8 cellular contexts compared by ENCODE assay signal in the genomic region with DNA sequence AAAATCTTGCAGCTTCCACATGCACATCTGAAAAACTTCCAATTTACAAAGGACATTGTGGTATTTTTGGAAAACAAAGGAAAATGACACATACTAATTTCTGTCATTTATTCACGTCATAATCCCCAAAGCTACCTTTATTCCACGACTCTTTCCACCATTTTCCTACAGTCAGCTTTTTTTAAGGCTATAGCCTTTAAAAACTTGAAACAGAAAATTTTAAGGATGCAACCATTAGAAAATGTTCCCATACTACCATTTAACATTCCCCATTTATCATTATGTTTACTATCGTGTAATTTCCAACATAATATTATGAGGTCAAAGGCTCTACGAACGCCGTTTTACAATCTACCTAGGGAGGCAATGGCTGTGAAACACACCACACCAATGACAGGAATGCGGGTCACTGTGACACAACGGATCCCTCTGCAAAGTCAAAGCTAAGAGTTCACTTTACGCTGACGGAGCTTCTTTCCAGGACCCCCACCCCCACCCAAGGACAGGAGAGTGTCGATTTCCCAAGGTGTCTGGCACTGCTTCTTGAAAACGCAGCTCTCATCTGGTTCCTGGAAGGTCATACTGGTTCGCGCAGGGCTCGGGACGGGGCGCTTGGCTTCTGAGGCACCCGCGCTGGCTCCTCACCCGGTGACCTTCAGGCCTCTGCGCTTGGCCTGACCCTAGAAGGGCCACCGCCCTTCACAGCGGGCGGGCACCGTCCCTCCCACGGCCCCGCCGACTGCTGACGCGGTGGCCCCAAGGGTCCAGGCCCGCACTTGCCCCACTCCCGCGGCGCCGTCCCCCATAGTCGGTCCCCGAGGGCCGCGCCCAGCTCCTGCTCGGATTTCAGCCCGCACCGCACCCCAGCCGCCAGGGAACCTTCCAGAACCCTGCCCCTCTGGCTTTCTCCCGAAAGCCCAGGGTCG. TPM values are rescaled to one million over a fixed set of nuclear protein-coding genes. Genes with fewer than 3 reads are reported as not detected.
DNase-seq lines count a peak whose midpoint lies in the region; ATAC-seq and TF ChIP-seq lines count a peak whose summit lies in the region.

No MANE protein-coding gene starts in this region.

- H3K27me3 Mint-ChIP-seq in activated T-cell treated with anti-CD3 and anti-CD28 coated beads, Interleukin-2, amount 50 U/mL, for 4 hours (ENCODE audit: low read depth) = peaks cover 11% of the 10 kb centered on the region

- no peaks in the 10 kb centered on the region for H3K36me3 Mint-ChIP-seq in activated T-cell treated with anti-CD3 and anti-CD28 coated beads, Interleukin-2, amount 50 U/mL, for 4 hours (ENCODE audit: insufficient read depth)

- H3K4me1 ChIP-seq in esophagus (ENCODE audit: control insufficient read depth in 2 of 2, insufficient read depth in 2 of 2, low read length in 1 of 2) = peaks cover 0 to 5% of the 10 kb centered on the region in 2 donors
- H3K4me1 ChIP-seq in mucosa of rectum (ENCODE audit: control insufficient read depth in 2 of 2, insufficient read depth in 2 of 2, low read length in 2 of 2) = peaks cover 0 to 10% of the 10 kb centered on the region in 2 donors

- H3K4me3 ChIP-seq in SU-DHL-6 (ENCODE audit: insufficient read depth, low read length, poor library complexity, severe bottlenecking) (peak overlapping the region; percentile 73), esophagus (ENCODE audit: low read depth in 1 of 2, low read length in 2 of 2) (peak overlapping the region; percentile 56 to 65), mucosa of rectum (ENCODE audit: low read length in 2 of 2) (peak overlapping the region; percentile 79)

- no peaks in the 10 kb centered on the region for H3K9me2 ChIP-seq in SU-DHL-6 (replicated peaks; ENCODE audit: insufficient read depth, low read length)

- DNase-seq in activated T-cell treated with anti-CD3 and anti-CD28 coated beads, Interleukin-2, amount 50 U/mL, for 4 hours = no peak
- DNase-seq in activated T-cell treated with anti-CD3 and anti-CD28 coated beads for 4 hours (no peak), dedifferentiated amniotic fluid mesenchymal stem cell (ENCODE audit: extremely low spot score) (no peak)

- H3K36me3 ChIP-seq in SU-DHL-6 (ENCODE audit: low read length) (no peaks in the 10 kb centered on the region), esophagus (ENCODE audit: control insufficient read depth in 2 of 2, insufficient read depth in 2 of 2, low read length in 1 of 2) (no peaks in the 10 kb centered on the region), mucosa of rectum (ENCODE audit: control insufficient read depth in 2 of 2, insufficient read depth in 2 of 2, low read length in 2 of 2) (no peaks in the 10 kb centered on the region)

- peaks cover 15% of the 10 kb centered on the region; the same call in 1 of the 2 replicates for H3F3A ChIP-seq in SU-DHL-6 (ENCODE audit: insufficient read depth)

- no peak for TF ChIP-seq CTCF in SU-DHL-6 (IDR thresholded peaks at IDR 0.05; ENCODE audit: insufficient read depth, low read length, poor library complexity, severe bottlenecking)

- H3K9me3 ChIP-seq in SU-DHL-6 (ENCODE audit: insufficient read depth, low read length) (no peaks in the 10 kb centered on the region), esophagus (ENCODE audit: control insufficient read depth in 2 of 2, insufficient read depth in 1 of 2, low read depth in 1 of 2, low read length in 1 of 2) (no peaks in the 10 kb centered on the region), mucosa of rectum (ENCODE audit: control insufficient read depth in 2 of 2, low read length in 2 of 2) (no peaks in the 10 kb centered on the region)

- ATAC-seq in activated T-cell treated with anti-CD3 and anti-CD28 coated beads, Interleukin-2, amount 50 U/mL, for 4 hours = peak; percentile 45 to 52
- ATAC-seq in HG03025 (IDR thresholded peaks at IDR 0.05; ENCODE audit: low FRiP score, unreplicated experiment) (peak; percentile 45), GM21381 (IDR thresholded peaks at IDR 0.05; ENCODE audit: unreplicated experiment) (no peak)

- no peaks in the 10 kb centered on the region for H3K27me3 ChIP-seq in SU-DHL-6 (ENCODE audit: low read length)
- no peaks in the 10 kb centered on the region for H3K27me3 ChIP-seq in esophagus (ENCODE audit: control insufficient read depth in 1 of 2, insufficient read depth in 2 of 2, low read length in 2 of 2)
- no peaks in the 10 kb centered on the region for H3K27me3 ChIP-seq in mucosa of rectum (ENCODE audit: control insufficient read depth in 2 of 2, insufficient read depth in 2 of 2, low read length in 2 of 2)

- H3K9me3 Mint-ChIP-seq in activated T-cell treated with anti-CD3 and anti-CD28 coated beads, Interleukin-2, amount 50 U/mL, for 4 hours = peaks cover 3% of the 10 kb centered on the region

- WGBS in esophagus, 2 donors = 14 to 17% methylated on average over 45 of the region's 45 CpGs

- H2AFZ ChIP-seq in SU-DHL-6 (ENCODE audit: low read depth, low read length, severe bottlenecking) = peak overlapping the region; percentile 94

- H4K20me1 ChIP-seq in SU-DHL-6 (ENCODE audit: low read depth, low read length) = no peaks in the 10 kb centered on the region

- peak overlapping the region; percentile 77 for H3K4me3 Mint-ChIP-seq in activated T-cell treated with anti-CD3 and anti-CD28 coated beads, Interleukin-2, amount 50 U/mL, for 4 hours

- peak overlapping the region; percentile 60 for H3K4me2 ChIP-seq in SU-DHL-6 (ENCODE audit: low read depth, low read length, poor library complexity, severe bottlenecking)

- peaks cover 10% of the 10 kb centered on the region for H3K4me1 Mint-ChIP-seq in activated T-cell treated with anti-CD3 and anti-CD28 coated beads, Interleukin-2, amount 50 U/mL, for 4 hours (ENCODE audit: low read depth)

- H3K27ac ChIP-seq in SU-DHL-6 (ENCODE audit: low read depth, low read length) (no peak overlapping the region), esophagus (ENCODE audit: low read depth in 2 of 2, low read length in 1 of 2) (peak overlapping the region; percentile 81 to 87), mucosa of rectum (ENCODE audit: low read depth in 2 of 2, low read length in 2 of 2) (peak overlapping the region; percentile 92 to 96)

- H3K9ac ChIP-seq in SU-DHL-6 (ENCODE audit: low read length) (peak overlapping the region; percentile 66), mucosa of rectum (ENCODE audit: low read depth in 1 of 2, low read length in 2 of 2) (peak overlapping the region; percentile 90 to 97)

- no peaks in the 10 kb centered on the region for H3K79me2 ChIP-seq in SU-DHL-6 (ENCODE audit: insufficient read depth, low read length)

RNA-seq across cellular contexts. Expression of a gene that starts 50.6 kb away (rescaled TPM):
- 10 to 100 TPM; 14.8 to 27.2 (median 16.8) TPM for total RNA-seq in activated T-cell treated with anti-CD3 and anti-CD28 coated beads, Interleukin-2, amount 50 U/mL, for 4 hours
- polyA plus RNA-seq in esophagus = 1 to 10 TPM; 4.7 to 9.2 TPM
